Comparison of ENCODE assay signal across 8 cellular contexts in the genomic region with DNA sequence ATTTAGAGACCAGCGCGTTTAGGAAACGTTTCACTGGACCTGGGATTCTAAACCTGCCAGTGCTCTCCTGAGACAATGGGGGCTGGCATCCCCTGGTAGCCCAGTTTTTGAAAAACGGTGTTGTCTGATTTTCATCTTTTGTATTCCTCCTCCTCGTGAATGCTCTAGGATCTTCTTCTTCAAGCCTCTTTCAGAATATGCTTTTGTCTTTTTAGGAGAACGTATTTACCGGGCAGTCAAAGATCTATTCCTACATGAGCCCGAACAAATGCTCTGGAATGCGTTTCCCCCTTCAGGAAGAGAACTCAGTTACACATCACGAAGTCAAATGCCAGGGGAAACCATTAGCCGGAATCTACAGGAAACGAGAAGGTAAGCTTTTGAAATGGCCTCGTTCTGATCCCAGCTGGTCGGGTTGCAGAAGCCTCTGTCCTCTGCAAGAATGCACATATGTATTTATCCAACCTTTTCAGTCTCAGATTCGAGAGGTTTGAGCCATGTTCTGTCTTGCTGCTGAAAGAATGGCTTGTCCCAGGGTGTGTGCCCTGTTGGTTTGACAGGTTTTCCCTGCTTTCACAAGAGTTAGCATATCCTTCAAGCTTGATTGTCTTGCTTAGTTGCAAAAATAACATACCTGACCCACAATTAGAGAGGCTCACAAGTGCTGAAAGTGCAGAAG. TPM values are rescaled to one million over a fixed set of nuclear protein-coding genes. Genes with fewer than 3 reads are reported as not detected.
A peak's percentile ranks its signal among the peaks of the same experiment; 100 is the strongest.
DNase-seq lines count a peak whose midpoint lies in the region; ATAC-seq and TF ChIP-seq lines count a peak whose summit lies in the region.

No MANE protein-coding gene starts in this region.

- peak overlapping the region; percentile 83 for H3K27ac Mint-ChIP-seq in Caco-2 (ENCODE audit: unreplicated experiment)
- H3K27ac Mint-ChIP-seq in T-helper 17 cell = peak overlapping the region; percentile 93
- H3K27ac Mint-ChIP-seq in progenitor cell of endocrine pancreas = peak overlapping the region; percentile 97

- H3K36me3 Mint-ChIP-seq in Caco-2 (ENCODE audit: insufficient read depth, unreplicated experiment) = peaks cover 74% of the 10 kb centered on the region
- H3K36me3 Mint-ChIP-seq in T-helper 17 cell (ENCODE audit: low read depth) = peaks cover 2% of the 10 kb centered on the region
- peaks cover 17% of the 10 kb centered on the region for H3K36me3 Mint-ChIP-seq in progenitor cell of endocrine pancreas (ENCODE audit: insufficient read depth)

- intact Hi-C loops in Caco-2 (cut with micrococcal nuclease; ENCODE audit: unreplicated experiment) = no loop called here
- intact Hi-C loops in esophagus squamous epithelium (cut with DNase I) = no loop called here

- peak in 2 of 4 donors; percentile 11 to 29 for TF ChIP-seq POLR2A in esophagus squamous epithelium (IDR thresholded peaks at IDR 0.05)

- TF ChIP-seq CTCF in Caco-2 (IDR thresholded peaks at IDR 0.05; ENCODE audit: insufficient read depth in 1 of 2, low read depth in 1 of 2, low read length in 1 of 2, severe bottlenecking in 1 of 2, unreplicated experiment in 1 of 2) (no peak), esophagus squamous epithelium (IDR thresholded peaks at IDR 0.05) (peak in 1 of 6 experiments; percentile 23), progenitor cell of endocrine pancreas (IDR thresholded peaks at IDR 0.05; ENCODE audit: unreplicated experiment) (no peak), GM10266 (IDR thresholded peaks at IDR 0.05; ENCODE audit: control insufficient read depth, insufficient read depth, low read depth, missing control alignments) (no peak)

- no peaks in the 10 kb centered on the region for H3K9me3 ChIP-seq in Caco-2
- H3K9me3 ChIP-seq in T-helper 17 cell (ENCODE audit: control insufficient read depth, low read length, poor library complexity, severe bottlenecking) = no peaks in the 10 kb centered on the region
- no peaks in the 10 kb centered on the region for H3K9me3 ChIP-seq in esophagus squamous epithelium

- H3K27me3 ChIP-seq in Caco-2 (replicated peaks; ENCODE audit: control insufficient read depth, insufficient read depth, low read length) = no peaks in the 10 kb centered on the region
- no peaks in the 10 kb centered on the region for H3K27me3 ChIP-seq in esophagus squamous epithelium

- H3K4me3 ChIP-seq in Caco-2 (ENCODE audit: low read depth, low read length) (peak overlapping the region; percentile 88), esophagus squamous epithelium (peak overlapping the region; percentile 49 to 83 (median 73))

- WGBS in esophagus squamous epithelium, 2 donors = 14 to 29% methylated on average over 14 to 15 of the region's 15 CpGs

- POLR2A ChIA-PET in Caco-2 (lab: Charles Lee) = no interaction called here

- BruUV-seq in Caco-2 (replicated peaks; lab: Mats Ljungman, UMichigan) = TSS peak; percentile 34

- no peak for DNase-seq in Caco-2
- DNase-seq in T-helper 17 cell = no peak
- DNase-seq in esophagus squamous epithelium (lab: John Stamatoyannopoulos, UW) = no peak
- DNase-seq in progenitor cell of endocrine pancreas (ENCODE audit: low spot score, unreplicated experiment) = no peak
- no peak for DNase-seq in GM10266 (ENCODE audit: extremely low spot score)
- no peak for DNase-seq in activated CD8-positive, alpha-beta memory T cell treated with anti-CD3 and anti-CD28 coated beads for 24 hours

- CTCF ChIA-PET in Caco-2 (lab: Charles Lee) = no interaction called here

- H3K27me3 Mint-ChIP-seq in Caco-2 (ENCODE audit: insufficient read depth, unreplicated experiment) (no peaks in the 10 kb centered on the region), T-helper 17 cell (no peaks in the 10 kb centered on the region), progenitor cell of endocrine pancreas (no peaks in the 10 kb centered on the region)

- H3K4me3 Mint-ChIP-seq in Caco-2 (ENCODE audit: unreplicated experiment) (peak overlapping the region; percentile 80), T-helper 17 cell (peak overlapping the region; percentile 94), progenitor cell of endocrine pancreas (ENCODE audit: low read depth) (peak overlapping the region; percentile 88)

- H3K4me1 Mint-ChIP-seq in Caco-2 (ENCODE audit: low read depth, unreplicated experiment) = peaks cover 21% of the 10 kb centered on the region
- peaks cover 41% of the 10 kb centered on the region for H3K4me1 Mint-ChIP-seq in T-helper 17 cell
- peaks cover 15% of the 10 kb centered on the region for H3K4me1 Mint-ChIP-seq in progenitor cell of endocrine pancreas (ENCODE audit: low read depth)

- H3K9me3 Mint-ChIP-seq in Caco-2 (ENCODE audit: unreplicated experiment) (no peaks in the 10 kb centered on the region), progenitor cell of endocrine pancreas (ENCODE audit: low read depth) (no peaks in the 10 kb centered on the region)

- H3K27ac ChIP-seq in esophagus squamous epithelium = peak overlapping the region; percentile 89 to 98 (median 95)

- H3K4me1 ChIP-seq in Caco-2 (peaks cover 4% of the 10 kb centered on the region; the same call in 1 of the 2 replicates), esophagus squamous epithelium (peaks cover 28 to 76% (median 33%) of the 10 kb centered on the region in 3 donors)

- ATAC-seq in T-helper 17 cell (no peak), GM21515 (IDR thresholded peaks at IDR 0.05; ENCODE audit: unreplicated experiment) (no peak), HG02981 (IDR thresholded peaks at IDR 0.05; ENCODE audit: unreplicated experiment) (no peak)

- H3K36me3 ChIP-seq in Caco-2 (ENCODE audit: control insufficient read depth, insufficient read depth, low read length) (peaks cover 2% of the 10 kb centered on the region; the same call in 1 of the 2 replicates), esophagus squamous epithelium (peaks cover 17 to 45% (median 27%) of the 10 kb centered on the region in 3 donors)

RNA-seq across cellular contexts. Expression of a gene that starts 6.6 kb away (rescaled TPM):
- 64.6 and 79.2 TPM in 2 replicates for total RNA-seq in Caco-2 (2022)
- total RNA-seq in T-helper 17 cell = 10 to 100 TPM; 32.3 to 34.9 TPM
- total RNA-seq in esophagus squamous epithelium = 10 to 100 TPM; 54.8 to 69.1 (median 68.4) TPM
- total RNA-seq in progenitor cell of endocrine pancreas = 42.4 and 48.9 TPM in 2 replicates

RNA-seq across cellular contexts. Expression of a gene that starts 25.9 kb away (rescaled TPM):
- 53.8 and 54.9 TPM in 2 replicates for total RNA-seq in Caco-2 (2022)
- total RNA-seq in T-helper 17 cell = 10 to 100 TPM; 29.5 to 33.6 TPM
- 10 to 100 TPM; 16.8 to 26.1 (median 23.0) TPM for total RNA-seq in esophagus squamous epithelium
- 45.7 and 46.9 TPM in 2 replicates for total RNA-seq in progenitor cell of endocrine pancreas

RNA-seq across cellular contexts. Expression of a gene that starts 45.9 kb away (rescaled TPM):
- total RNA-seq in Caco-2 (2022) (3.1 and 3.2 TPM in 2 replicates), T-helper 17 cell (10 to 100 TPM in 1 of 2 donors, 1 to 10 TPM in 1; 9.6 to 11.8 TPM), esophagus squamous epithelium (1 to 10 TPM; 1.3 to 5.7 (median 3.7) TPM), progenitor cell of endocrine pancreas (2.8 TPM in 2 replicates)
